1 cellular context compared by ENCODE assay signal in the genomic region with DNA sequence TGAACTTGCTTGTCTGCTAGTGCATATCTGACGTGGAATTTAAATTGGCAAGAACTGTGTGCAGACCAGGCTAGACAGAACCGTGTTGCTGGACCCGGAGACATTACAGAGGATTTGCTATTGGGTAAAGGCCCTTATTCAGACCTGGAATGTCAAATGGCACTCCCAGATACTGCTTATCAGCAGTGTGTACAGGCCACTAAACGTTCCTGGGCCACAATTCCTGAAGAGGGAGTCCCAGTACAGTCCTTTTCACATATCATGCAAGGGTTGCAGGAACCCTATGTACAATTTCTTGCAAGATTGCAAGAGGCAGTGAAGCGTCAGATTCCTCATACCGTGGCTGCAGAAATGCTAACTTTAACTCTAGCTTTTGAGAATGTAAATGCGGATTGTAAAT.
A peak's percentile ranks its signal among the peaks of the same experiment; 100 is the strongest.
TF ChIP-seq lines count a peak whose summit lies in the region.

No MANE protein-coding gene starts in this region.

TF ChIP-seq in K562, 482 proteins besides CTCF, POLR2A, EP300 and RAD21:
- TF ChIP-seq TCF3 (CRISPR knock-in tag; IDR thresholded peaks at IDR 0.05) (0 out of 2 replicates have a peak, but pooled peaks have one; percentile 21), ZNF785 (CRISPR knock-in tag; IDR thresholded peaks at IDR 0.05) (no peak)
